Comparison of ENCODE assay signal across 1 cellular context in the genomic region with DNA sequence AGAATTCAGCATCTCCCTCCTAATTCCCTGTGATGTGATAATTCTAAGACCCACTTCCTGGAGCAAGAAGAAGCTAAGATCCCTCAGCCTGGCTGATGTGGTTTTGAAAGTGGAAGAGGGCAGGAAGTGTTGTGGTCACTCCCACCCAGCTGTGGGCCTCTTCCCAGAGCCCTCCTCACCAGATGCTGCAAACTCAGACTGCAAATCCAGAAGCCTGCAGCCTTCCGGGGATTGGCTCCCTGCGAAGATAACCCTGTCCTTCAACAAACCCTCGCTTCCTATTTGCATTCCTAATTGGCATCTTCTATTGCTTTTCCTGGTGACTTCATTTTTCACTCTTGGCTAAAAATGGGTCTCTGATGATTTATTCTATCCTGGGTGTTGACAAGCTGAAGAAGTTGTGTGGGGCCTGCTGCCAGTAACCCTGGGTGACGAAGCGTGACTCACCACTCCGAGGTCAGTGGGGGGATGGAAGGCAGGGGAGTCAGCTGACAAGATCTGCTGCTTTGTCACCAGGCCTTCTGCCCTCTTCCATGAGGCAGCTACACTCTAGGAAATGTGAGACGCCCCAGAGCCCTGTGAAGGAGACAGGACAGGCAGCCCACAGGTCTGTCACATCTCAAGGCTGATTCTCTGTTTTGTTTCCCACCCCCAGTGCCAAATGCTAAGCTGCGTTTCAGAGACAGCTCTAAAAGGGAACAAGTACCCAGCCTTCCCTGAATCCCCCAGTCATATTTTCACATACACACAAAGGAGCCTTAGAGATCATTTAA.
TF ChIP-seq lines count a peak whose summit lies in the region.

No MANE protein-coding gene starts in this region.

TF ChIP-seq in K562, 482 proteins besides CTCF, POLR2A, EP300 and RAD21 (continued from another document and continues in another):
- TF ChIP-seq, protein P1, sequence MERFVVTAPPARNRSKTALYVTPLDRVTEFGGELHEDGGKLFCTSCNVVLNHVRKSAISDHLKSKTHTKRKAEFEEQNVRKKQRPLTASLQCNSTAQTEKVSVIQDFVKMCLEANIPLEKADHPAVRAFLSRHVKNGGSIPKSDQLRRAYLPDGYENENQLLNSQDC (CRISPR knock-in tag; IDR thresholded peaks at IDR 0.05), result peak; percentile 52; the same call in 1 of the 2 replicates
- TF ChIP-seq TRIM24 (IDR thresholded peaks at IDR 0.05) (peak; percentile 89 to 92), ZFP36 (IDR thresholded peaks at IDR 0.05; ENCODE audit: low read depth, low read length, partially characterized antibody) (peak; percentile 45), MEF2D (tag; conservative IDR thresholded peaks at IDR 0.05; ENCODE audit: low read depth) (peak; percentile 99), ZNF57 (CRISPR knock-in tag; IDR thresholded peaks at IDR 0.05) (no peak), RCOR1 (IDR thresholded peaks at IDR 0.05; ENCODE audit: borderline replicate concordance in 1 of 2, low read depth in 2 of 2, low read length in 2 of 2) (peak; percentile 22 to 88; a peak in 2 of 4 replicates), SMAD3 (CRISPR knock-in tag; conservative IDR thresholded peaks at IDR 0.05) (peak; percentile 83; the same call in 1 of the 2 replicates), TAF1 (IDR thresholded peaks at IDR 0.05; ENCODE audit: control insufficient read depth, extremely low read depth, insufficient read depth, low read length, severe bottlenecking) (peak; percentile 68), ZNF347 (CRISPR knock-in tag; IDR thresholded peaks at IDR 0.05; ENCODE audit: low read depth) (no peak), ZC3H8 (IDR thresholded peaks at IDR 0.05) (peak; percentile 80; the same call in 1 of the 2 replicates), ARNT (IDR thresholded peaks at IDR 0.05) (peak; percentile 90 to 91), ZNF740 (CRISPR knock-in tag; IDR thresholded peaks at IDR 0.05) (peak; percentile 82), ZNF740 (tag; IDR thresholded peaks at IDR 0.05) (no peak; a peak in 1 of 4 replicates), ZNF766 (CRISPR knock-in tag; conservative IDR thresholded peaks at IDR 0.05) (no peak; the same call in 1 of the 2 replicates), CBX3 (IDR thresholded peaks at IDR 0.05; ENCODE audit: borderline replicate concordance in 1 of 2, low read length in 2 of 2) (peak in 1 of 2 experiments; percentile 82; a peak in 1 of 3 replicates), RFX1 (IDR thresholded peaks at IDR 0.05) (peak; percentile 97), HMGN3 (IDR thresholded peaks at IDR 0.05; ENCODE audit: borderline replicate concordance, extremely low read depth, insufficient read length, low read depth, low read length) (peak; percentile 28), PTTG1 (tag; IDR thresholded peaks at IDR 0.05; ENCODE audit: low read depth) (no peak), HMGXB4 (CRISPR knock-in tag; IDR thresholded peaks at IDR 0.05) (peak; percentile 74; the same call in 1 of the 2 replicates), OTX1 (CRISPR knock-in tag; IDR thresholded peaks at IDR 0.05) (0 out of 2 replicates have a peak, but pooled peaks have one; percentile 25), ZNF165 (CRISPR knock-in tag; IDR thresholded peaks at IDR 0.05; ENCODE audit: borderline replicate concordance) (no peak), SMARCA4 (IDR thresholded peaks at IDR 0.05) (peak; percentile 96), PHB2 (IDR thresholded peaks at IDR 0.05; ENCODE audit: low read depth) (no peak), STAT5A (IDR thresholded peaks at IDR 0.05; ENCODE audit: borderline replicate concordance, low read length) (peak; percentile 59; the same call in 1 of the 2 replicates), ZNF175 (CRISPR knock-in tag; IDR thresholded peaks at IDR 0.05; ENCODE audit: low read depth) (peak; percentile 90), ARID1B (IDR thresholded peaks at IDR 0.05) (peak; percentile 94), ATF1 (CRISPR knock-in tag; IDR thresholded peaks at IDR 0.05) (no peak), ATF1 (tag; IDR thresholded peaks at IDR 0.05) (peak; percentile 97), FOXK2 (conservative IDR thresholded peaks at IDR 0.05 in 1 of 2, IDR thresholded peaks at IDR 0.05 in 1 of 2; ENCODE audit: low read depth in 2 of 2) (peak; percentile 93 to 97), SRSF7 (optimal IDR thresholded peaks at IDR 0.05; ENCODE audit: low read depth, low read length) (no peak), LCOR (CRISPR knock-in tag; IDR thresholded peaks at IDR 0.05) (peak; percentile 97), PTBP1 (IDR thresholded peaks at IDR 0.05; ENCODE audit: low read depth, low read length) (no peak), ZNF644 (tag; IDR thresholded peaks at IDR 0.05; ENCODE audit: low read depth) (no peak), EHMT2 (IDR thresholded peaks at IDR 0.05) (0 out of 2 replicates have a peak, but pooled peaks have one; percentile 7), MYC (IDR thresholded peaks at IDR 0.05; ENCODE audit: low read depth, low read length) (peak; percentile 89), MYC (CRISPR knock-in tag; IDR thresholded peaks at IDR 0.05; ENCODE audit: borderline replicate concordance, low read depth) (peak; percentile 7; the same call in 1 of the 2 replicates), NBN (IDR thresholded peaks at IDR 0.05; ENCODE audit: low read depth) (peak; percentile 97), IFI16 (CRISPR knock-in tag; IDR thresholded peaks at IDR 0.05) (peak; percentile 37; the same call in 1 of the 2 replicates), MYNN (IDR thresholded peaks at IDR 0.05) (peak; percentile 97), MYNN (CRISPR knock-in tag; IDR thresholded peaks at IDR 0.05) (no peak), CBFA2T3 (IDR thresholded peaks at IDR 0.05) (peak; percentile 80), NFRKB (IDR thresholded peaks at IDR 0.05; ENCODE audit: low read depth) (peak; percentile 98), ZKSCAN8 (CRISPR knock-in tag; IDR thresholded peaks at IDR 0.05) (peak; percentile 88)
- TF ChIP-seq, protein P2, sequence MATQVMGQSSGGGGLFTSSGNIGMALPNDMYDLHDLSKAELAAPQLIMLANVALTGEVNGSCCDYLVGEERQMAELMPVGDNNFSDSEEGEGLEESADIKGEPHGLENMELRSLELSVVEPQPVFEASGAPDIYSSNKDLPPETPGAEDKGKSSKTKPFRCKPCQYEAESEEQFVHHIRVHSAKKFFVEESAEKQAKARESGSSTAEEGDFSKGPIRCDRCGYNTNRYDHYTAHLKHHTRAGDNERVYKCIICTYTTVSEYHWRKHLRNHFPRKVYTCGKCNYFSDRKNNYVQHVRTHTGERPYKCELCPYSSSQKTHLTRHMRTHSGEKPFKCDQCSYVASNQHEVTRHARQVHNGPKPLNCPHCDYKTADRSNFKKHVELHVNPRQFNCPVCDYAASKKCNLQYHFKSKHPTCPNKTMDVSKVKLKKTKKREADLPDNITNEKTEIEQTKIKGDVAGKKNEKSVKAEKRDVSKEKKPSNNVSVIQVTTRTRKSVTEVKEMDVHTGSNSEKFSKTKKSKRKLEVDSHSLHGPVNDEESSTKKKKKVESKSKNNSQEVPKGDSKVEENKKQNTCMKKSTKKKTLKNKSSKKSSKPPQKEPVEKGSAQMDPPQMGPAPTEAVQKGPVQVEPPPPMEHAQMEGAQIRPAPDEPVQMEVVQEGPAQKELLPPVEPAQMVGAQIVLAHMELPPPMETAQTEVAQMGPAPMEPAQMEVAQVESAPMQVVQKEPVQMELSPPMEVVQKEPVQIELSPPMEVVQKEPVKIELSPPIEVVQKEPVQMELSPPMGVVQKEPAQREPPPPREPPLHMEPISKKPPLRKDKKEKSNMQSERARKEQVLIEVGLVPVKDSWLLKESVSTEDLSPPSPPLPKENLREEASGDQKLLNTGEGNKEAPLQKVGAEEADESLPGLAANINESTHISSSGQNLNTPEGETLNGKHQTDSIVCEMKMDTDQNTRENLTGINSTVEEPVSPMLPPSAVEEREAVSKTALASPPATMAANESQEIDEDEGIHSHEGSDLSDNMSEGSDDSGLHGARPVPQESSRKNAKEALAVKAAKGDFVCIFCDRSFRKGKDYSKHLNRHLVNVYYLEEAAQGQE (CRISPR knock-in tag; IDR thresholded peaks at IDR 0.05; ENCODE audit: low read depth), result no peak
- TF ChIP-seq, protein P3, sequence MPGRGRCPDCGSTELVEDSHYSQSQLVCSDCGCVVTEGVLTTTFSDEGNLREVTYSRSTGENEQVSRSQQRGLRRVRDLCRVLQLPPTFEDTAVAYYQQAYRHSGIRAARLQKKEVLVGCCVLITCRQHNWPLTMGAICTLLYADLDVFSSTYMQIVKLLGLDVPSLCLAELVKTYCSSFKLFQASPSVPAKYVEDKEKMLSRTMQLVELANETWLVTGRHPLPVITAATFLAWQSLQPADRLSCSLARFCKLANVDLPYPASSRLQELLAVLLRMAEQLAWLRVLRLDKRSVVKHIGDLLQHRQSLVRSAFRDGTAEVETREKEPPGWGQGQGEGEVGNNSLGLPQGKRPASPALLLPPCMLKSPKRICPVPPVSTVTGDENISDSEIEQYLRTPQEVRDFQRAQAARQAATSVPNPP (IDR thresholded peaks at IDR 0.05; ENCODE audit: borderline replicate concordance, insufficient read depth, insufficient read length), result no peak
- TF ChIP-seq, protein P4, sequence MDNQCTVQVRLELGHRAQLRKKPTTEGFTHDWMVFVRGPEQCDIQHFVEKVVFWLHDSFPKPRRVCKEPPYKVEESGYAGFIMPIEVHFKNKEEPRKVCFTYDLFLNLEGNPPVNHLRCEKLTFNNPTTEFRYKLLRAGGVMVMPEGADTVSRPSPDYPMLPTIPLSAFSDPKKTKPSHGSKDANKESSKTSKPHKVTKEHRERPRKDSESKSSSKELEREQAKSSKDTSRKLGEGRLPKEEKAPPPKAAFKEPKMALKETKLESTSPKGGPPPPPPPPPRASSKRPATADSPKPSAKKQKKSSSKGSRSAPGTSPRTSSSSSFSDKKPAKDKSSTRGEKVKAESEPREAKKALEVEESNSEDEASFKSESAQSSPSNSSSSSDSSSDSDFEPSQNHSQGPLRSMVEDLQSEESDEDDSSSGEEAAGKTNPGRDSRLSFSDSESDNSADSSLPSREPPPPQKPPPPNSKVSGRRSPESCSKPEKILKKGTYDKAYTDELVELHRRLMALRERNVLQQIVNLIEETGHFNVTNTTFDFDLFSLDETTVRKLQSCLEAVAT (IDR thresholded peaks at IDR 0.05), result peak in 1 of 2 experiments; percentile 93; a peak in 2 of 4 replicates
